In the genomic region with DNA sequence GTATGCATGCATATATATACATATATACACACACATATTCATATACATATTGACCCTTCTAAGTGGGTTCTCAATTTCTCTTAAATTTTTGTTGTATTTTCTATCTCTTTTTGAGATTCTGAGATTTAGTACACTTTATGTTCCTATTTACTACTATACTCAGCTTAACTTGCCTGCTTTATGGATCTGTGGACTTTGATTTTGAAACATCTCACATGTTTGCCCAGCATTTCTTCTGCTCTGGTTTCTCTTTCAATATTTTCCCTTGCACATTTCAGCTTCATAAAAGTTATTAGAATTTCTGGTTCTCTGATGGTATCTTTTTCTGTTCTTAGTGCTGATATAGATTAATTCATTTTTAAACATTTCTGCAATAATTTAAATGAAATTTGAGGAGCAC, we compare ENCODE assay signal across 26 cellular contexts.
"Had no signal": no experiment of that assay in that cellular context is flagged by ENCODE, and none has a peak within 500 bp of the region (broad histone marks: within the 10 kb centered on the region; RNA-seq: fewer than 3 reads in every experiment).

No MANE protein-coding gene starts in this region.

- H3K36me3 Mint-ChIP-seq: immature natural killer cell; naive thymus-derived CD4-positive, alpha-beta T cell; natural killer cell treated with Interleukin-12 subunit alpha and Interleukin-12 subunit beta and Interleukin-15 and Interleukin-18, amount 100 ng/mL, for 72 hours; stimulated activated memory B cell treated with anti-CD40 and anti-IgM and Interleukin-4, amounts not matched to agents 10 μg/mL and 1 μg/mL and 100 μg/mL, for 72 hours had no signal

- H3K27me3 Mint-ChIP-seq: naive thymus-derived CD4-positive, alpha-beta T cell; natural killer cell treated with Interleukin-12 subunit alpha and Interleukin-12 subunit beta and Interleukin-15 and Interleukin-18, amount 100 ng/mL, for 72 hours; progenitor cell of endocrine pancreas; stimulated activated memory B cell treated with anti-CD40 and anti-IgM and Interleukin-4, amounts not matched to agents 10 μg/mL and 1 μg/mL and 100 μg/mL, for 72 hours; stimulated activated naive CD8-positive, alpha-beta T cell treated with anti-CD3 and anti-CD28 coated beads, Interleukin-15, amount 100 ng/mL, for 72 hours had no signal

- H3K4me3 Mint-ChIP-seq: immature natural killer cell; naive thymus-derived CD4-positive, alpha-beta T cell; natural killer cell treated with Interleukin-12 subunit alpha and Interleukin-12 subunit beta and Interleukin-15 and Interleukin-18, amount 100 ng/mL, for 72 hours; stimulated activated memory B cell treated with anti-CD40 and anti-IgM and Interleukin-4, amounts not matched to agents 10 μg/mL and 1 μg/mL and 100 μg/mL, for 72 hours; stimulated activated naive CD8-positive, alpha-beta T cell treated with anti-CD3 and anti-CD28 coated beads, Interleukin-15, amount 100 ng/mL, for 72 hours had no signal

- H3K9me3 ChIP-seq: ovary, uterus had no signal

- FAIRE-seq: islet of Langerhans, kidney had no signal

- H3K27me3 ChIP-seq: heart right ventricle, ovary, right atrium auricular region, spleen, tibial nerve, uterus had no signal

- H3K27ac ChIP-seq: heart right ventricle, left ventricle myocardium inferior, ovary, right atrium auricular region, skin epidermis, spleen, tibial nerve, uterus had no signal

- H3K4me1 Mint-ChIP-seq: immature natural killer cell; naive thymus-derived CD4-positive, alpha-beta T cell; stimulated activated memory B cell treated with anti-CD40 and anti-IgM and Interleukin-4, amounts not matched to agents 10 μg/mL and 1 μg/mL and 100 μg/mL, for 72 hours; stimulated activated naive CD8-positive, alpha-beta T cell treated with anti-CD3 and anti-CD28 coated beads, Interleukin-15, amount 100 ng/mL, for 72 hours had no signal

- ATAC-seq: heart right ventricle; left colon; mucosa of descending colon; naive thymus-derived CD4-positive, alpha-beta T cell; natural killer cell treated with Interleukin-12 subunit alpha and Interleukin-12 subunit beta and Interleukin-15 and Interleukin-18, amount 100 ng/mL, for 72 hours; sciatic nerve; stimulated activated memory B cell treated with anti-CD40 and anti-IgM and Interleukin-4, amounts not matched to agents 10 μg/mL and 1 μg/mL and 100 μg/mL, for 72 hours; stimulated activated naive CD8-positive, alpha-beta T cell treated with anti-CD3 and anti-CD28 coated beads, Interleukin-15, amount 100 ng/mL, for 72 hours had no signal

- H3K36me3 ChIP-seq: heart right ventricle, left ventricle myocardium inferior, ovary, right atrium auricular region, spleen, tibial nerve, uterus had no signal

- H3K27ac Mint-ChIP-seq: immature natural killer cell; naive thymus-derived CD4-positive, alpha-beta T cell; natural killer cell treated with Interleukin-12 subunit alpha and Interleukin-12 subunit beta and Interleukin-15 and Interleukin-18, amount 100 ng/mL, for 72 hours; progenitor cell of endocrine pancreas; stimulated activated memory B cell treated with anti-CD40 and anti-IgM and Interleukin-4, amounts not matched to agents 10 μg/mL and 1 μg/mL and 100 μg/mL, for 72 hours; stimulated activated naive CD8-positive, alpha-beta T cell treated with anti-CD3 and anti-CD28 coated beads, Interleukin-15, amount 100 ng/mL, for 72 hours had no signal

- DNase-seq: heart right ventricle; hippocampal formation; immature natural killer cell; kidney; left colon; left ventricle myocardium inferior; mesendoderm; midbrain; mucosa of descending colon; naive thymus-derived CD4-positive, alpha-beta T cell; ovary; spleen; stimulated activated CD4-positive, alpha-beta T cell treated with anti-CD3 and anti-CD28 coated beads, Interleukin-4, amount 100 ng/mL, for 24 hours; stimulated activated naive CD4-positive, alpha-beta T cell treated with Interleukin-2 at 50 U/mL for 16 hours; stimulated activated naive CD8-positive, alpha-beta T cell treated with anti-CD3 and anti-CD28 coated beads, Interleukin-15, amount 100 ng/mL, for 72 hours; substantia nigra; uterus had no signal

- H3K4me1 ChIP-seq: heart right ventricle, left ventricle myocardium inferior, right atrium auricular region, spleen, tibial nerve, uterus had no signal

- H3K4me3 ChIP-seq: heart right ventricle, left ventricle myocardium inferior, lung, mucosa of descending colon, ovary, right atrium auricular region, skin epidermis, spleen, tibial nerve, uterus had no signal
